In genomic region chr3:129656659-129657247, GRCh38 we compare ENCODE assay signal across 1 cellular context.
TF ChIP-seq lines count a peak whose summit lies in the region.

No MANE protein-coding gene starts in this region.

TF ChIP-seq in endothelial cell of umbilical vein, 7 proteins besides CTCF, POLR2A, EP300 and RAD21:
- TF ChIP-seq GATA2 (IDR thresholded peaks at IDR 0.05; ENCODE audit: insufficient read depth, insufficient read length, low read depth, low read length) (peak; percentile 29), MYC (IDR thresholded peaks at IDR 0.05; ENCODE audit: low read depth, low read length) (no peak), JUN (IDR thresholded peaks at IDR 0.05; ENCODE audit: borderline replicate concordance, insufficient read depth, insufficient read length, low read depth) (no peak), FOS (IDR thresholded peaks at IDR 0.05; ENCODE audit: borderline replicate concordance, insufficient read depth, low read length) (peak; percentile 5), MAX (IDR thresholded peaks at IDR 0.05; ENCODE audit: insufficient read depth, insufficient read length) (no peak)
